21 cellular contexts compared by ENCODE assay signal in the genomic region with DNA sequence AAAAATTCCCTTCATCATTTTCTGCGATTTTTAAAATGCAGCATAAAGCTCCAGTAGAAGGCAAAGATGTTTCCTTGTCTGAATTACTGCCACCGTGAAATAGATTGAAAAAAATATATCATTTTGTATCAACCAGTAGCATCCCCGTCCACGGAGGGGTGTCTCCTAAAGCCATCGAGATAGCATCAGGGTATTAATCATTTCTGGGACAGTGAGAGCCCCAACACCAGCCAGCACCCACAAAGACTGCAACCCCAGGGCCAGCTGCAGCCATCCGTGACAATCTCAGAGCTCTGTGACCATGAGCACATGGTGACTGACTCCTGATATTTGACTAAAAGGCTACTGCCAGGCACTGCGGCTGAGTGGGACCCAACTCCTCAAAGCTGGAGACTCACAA.
A peak's percentile ranks its signal among the peaks of the same experiment; 100 is the strongest.
DNase-seq lines count a peak whose midpoint lies in the region; ATAC-seq, FAIRE-seq and TF ChIP-seq lines count a peak whose summit lies in the region.
"Had no signal": no experiment of that assay in that cellular context is flagged by ENCODE, and none has a peak within 500 bp of the region (broad histone marks: within the 10 kb centered on the region; RNA-seq: fewer than 3 reads in every experiment).

No MANE protein-coding gene starts in this region.

- no peaks in the 10 kb centered on the region for H3K79me1 ChIP-seq in H1 (ENCODE audit: low read depth, low read length)

- H3K4me2 ChIP-seq in SK-N-SH, result no peak overlapping the region
- no peak overlapping the region for H3K4me2 ChIP-seq in H1 (ENCODE audit: insufficient read depth in 1 of 2, low read depth in 2 of 2, low read length in 2 of 2)
- H3K4me2 ChIP-seq: A549; BLaER1 treated with 17β-estradiol and CSF1 and Interleukin-3, amounts not matched to agents 10 nM and 100 nM had no signal

- no peak overlapping the region for H3K23ac ChIP-seq in H1 (ENCODE audit: insufficient read length)

- ATAC-seq in SK-N-SH treated with all-trans-retinoic acid at 6 μM for 48 hours (no peak), GM21447 (IDR thresholded peaks at IDR 0.05; ENCODE audit: unreplicated experiment) (no peak)
- ATAC-seq: CD8-positive, alpha-beta T cell; GM12878 had no signal

- TF ChIP-seq EP300 in SK-N-SH (IDR thresholded peaks at IDR 0.05; ENCODE audit: borderline replicate concordance in 1 of 2, low read depth in 1 of 2, low read length in 1 of 2) (peak in 1 of 2 experiments; percentile 36; a peak in 1 of 4 replicates), H1 (IDR thresholded peaks at IDR 0.05; ENCODE audit: borderline replicate concordance in 1 of 2, low read depth in 2 of 2, low read length in 2 of 2) (no peak)

- 0 out of 2 replicates have a peak, but pooled peaks cover 1% of the 10 kb centered on the region for H3K23me2 ChIP-seq in H1 (ENCODE audit: low read depth, low read length)

- H3K27me3 ChIP-seq in SK-N-SH (ENCODE audit: insufficient read depth) (no peaks in the 10 kb centered on the region; the same call in 1 of the 2 replicates), H1 (replicated peaks in 1 of 4; ENCODE audit: control insufficient read depth in 3 of 4, extremely low read depth in 1 of 4, insufficient read depth in 3 of 4, low read length in 3 of 4) (peaks cover 0 to 5% (median 1%) of the 10 kb centered on the region in 4 experiments; a peak in 3 of 7 replicates)
- H3K27me3 ChIP-seq: BLaER1 treated with 17β-estradiol and CSF1 and Interleukin-3, amounts not matched to agents 10 nM and 100 nM had no signal

- no peak for TF ChIP-seq POLR2A in H1 (IDR thresholded peaks at IDR 0.05; ENCODE audit: control extremely low read depth in 1 of 2, low read depth in 2 of 2, low read length in 2 of 2)

- H3K18ac ChIP-seq in H1 (ENCODE audit: extremely low read depth, low read length), result no peak overlapping the region

- H3F3A ChIP-seq in SK-N-SH (replicated peaks; ENCODE audit: insufficient read depth), result no peaks in the 10 kb centered on the region

- no peak overlapping the region for H2AFZ ChIP-seq in SK-N-SH (ENCODE audit: low read depth)
- no peak overlapping the region for H2AFZ ChIP-seq in H1 (ENCODE audit: low read length)

- H3K36me3 ChIP-seq in SK-N-SH (replicated peaks in 1 of 2; ENCODE audit: control insufficient read depth in 1 of 2, insufficient read depth in 2 of 2, low read length in 1 of 2) (no peaks in the 10 kb centered on the region), H1 (ENCODE audit: control insufficient read depth in 2 of 4, insufficient read depth in 4 of 4, low read length in 3 of 4) (no peaks in the 10 kb centered on the region)
- H3K36me3 ChIP-seq: BLaER1 treated with 17β-estradiol and CSF1 and Interleukin-3, amounts not matched to agents 10 nM and 100 nM had no signal

- FAIRE-seq in H1 (lab: Jason Lieb, UNC), result no peak
- FAIRE-seq: A549, D721Med, G401.6, GM12878, GM12892, GM18507 had no signal

- no peak overlapping the region for H3K4me3 ChIP-seq in SK-N-SH (ENCODE audit: low read depth in 2 of 2, low read length in 1 of 2)
- no peak overlapping the region for H3K4me3 ChIP-seq in H1 (ENCODE audit: extremely low read depth in 1 of 4, insufficient read depth in 2 of 4, low read depth in 3 of 4, low read length in 4 of 4)
- H3K4me3 ChIP-seq: A549; BLaER1 treated with 17β-estradiol and CSF1 and Interleukin-3, amounts not matched to agents 10 nM and 100 nM; GM12878 had no signal

- H3K4me1 ChIP-seq in SK-N-SH (ENCODE audit: control insufficient read depth in 1 of 2, insufficient read depth in 2 of 2, low read depth in 1 of 2, low read length in 1 of 2) (peaks cover 0 to 20% of the 10 kb centered on the region in 2 experiments; a peak in 2 of 4 replicates), H1 (replicated peaks in 1 of 4; ENCODE audit: control insufficient read depth in 3 of 4, insufficient read depth in 4 of 4, low read length in 3 of 4) (peaks cover 0 to 6% (median 0%) of the 10 kb centered on the region in 4 experiments; a peak in 3 of 7 replicates)
- H3K4me1 ChIP-seq: A549; BLaER1 treated with 17β-estradiol and CSF1 and Interleukin-3, amounts not matched to agents 10 nM and 100 nM had no signal

- H2BK12ac ChIP-seq in H1 (ENCODE audit: low read depth, low read length), result no peak overlapping the region

- H2BK5ac ChIP-seq in H1 (ENCODE audit: low read depth, low read length), result no peak overlapping the region

- H3K9me2 ChIP-seq in SK-N-SH, result no peaks in the 10 kb centered on the region

- no peak overlapping the region for H3K27ac ChIP-seq in SK-N-SH (ENCODE audit: low read depth in 2 of 2, low read length in 1 of 2)
- H3K27ac ChIP-seq in H1 (ENCODE audit: low read depth, low read length), result no peak overlapping the region
- H3K27ac ChIP-seq: 22Rv1; A549; BLaER1 treated with 17β-estradiol and CSF1 and Interleukin-3, amounts not matched to agents 10 nM and 100 nM; C4-2B had no signal

- TF ChIP-seq CTCF in SK-N-SH (IDR thresholded peaks at IDR 0.05), result no peak
- TF ChIP-seq CTCF in H1 (IDR thresholded peaks at IDR 0.05; ENCODE audit: control extremely low read depth in 1 of 3, insufficient read depth in 1 of 3, low read depth in 1 of 3, low read length in 3 of 3), result no peak
- TF ChIP-seq CTCF in GM10248 (IDR thresholded peaks at IDR 0.05; ENCODE audit: control extremely low read depth, extremely low read depth, low read depth, missing control alignments), result no peak

- 0 out of 2 replicates have a peak overlapping the region, but pooled peaks have one; percentile 34 for H2AK5ac ChIP-seq in H1 (ENCODE audit: low read depth, low read length)

- H2BK120ac ChIP-seq in H1 (replicated peaks; ENCODE audit: low read depth, low read length), result no peak overlapping the region

- POLR2A ChIA-PET in SK-N-SH (lab: Yijun Ruan, JAX), result no interaction called here
- POLR2A ChIA-PET in H1 (lab: Charles Lee; ENCODE audit: partially characterized antibody), result interaction anchor here (0.8 kb wide), 1 partner anchor 12 kb away, joined by 3 read pairs; no protein-coding TSS in a partner anchor
- POLR2A ChIA-PET in GM10248 (lab: Yijun Ruan, JAX), result no interaction called here

- H4K91ac ChIP-seq in H1 (replicated peaks; ENCODE audit: insufficient read length, low read length), result no peak overlapping the region

- no peak overlapping the region for H3K56ac ChIP-seq in H1 (replicated peaks; ENCODE audit: insufficient read length, low read depth, low read length)

- H3K79me2 ChIP-seq in SK-N-SH (ENCODE audit: insufficient read depth), result no peaks in the 10 kb centered on the region
- H3K79me2 ChIP-seq in H1 (ENCODE audit: control insufficient read depth in 1 of 2, insufficient read depth in 2 of 2, low read length in 2 of 2), result no peaks in the 10 kb centered on the region

- H3K9me3 ChIP-seq in SK-N-SH, result no peaks in the 10 kb centered on the region
- peaks cover 0 to 4% of the 10 kb centered on the region in 2 experiments; a peak in 3 of 4 replicates for H3K9me3 ChIP-seq in H1 (ENCODE audit: insufficient read depth in 2 of 2, low read depth in 1 of 2, low read length in 1 of 2)

- H4K5ac ChIP-seq in H1 (ENCODE audit: insufficient read length, low read depth, low read length), result no peak overlapping the region

- no peak overlapping the region for H3K14ac ChIP-seq in H1 (ENCODE audit: insufficient read length)

- TF ChIP-seq RAD21 in SK-N-SH (IDR thresholded peaks at IDR 0.05; ENCODE audit: low read length), result no peak
- TF ChIP-seq RAD21 in H1 (IDR thresholded peaks at IDR 0.05 in 1 of 2, conservative IDR thresholded peaks at IDR 0.05 in 1 of 2; ENCODE audit: low read depth in 2 of 2, low read length in 2 of 2), result no peak

- CTCF ChIA-PET in SK-N-SH (lab: Yijun Ruan, JAX) (interaction anchor here (0.8 to 3.4 kb wide), 7 partner anchors 10 to 400 kb away, joined by 3 to 20 read pairs (median 4); no protein-coding TSS in a partner anchor), H1 (lab: Charles Lee; ENCODE audit: partially characterized antibody) (interaction anchor here (0.6 to 3.1 kb wide), 10 partner anchors 11 to 107 kb away, joined by 3 to 10 read pairs (median 4); no protein-coding TSS in a partner anchor), GM10248 (lab: Yijun Ruan, JAX) (interaction anchor here (1.3 to 1.6 kb wide), 2 partner anchors 17 to 22 kb away, joined by 3 read pairs; no protein-coding TSS in a partner anchor)

- H4K20me1 ChIP-seq in SK-N-SH (ENCODE audit: insufficient read depth), result no peaks in the 10 kb centered on the region
- H4K20me1 ChIP-seq in H1 (replicated peaks in 1 of 2; ENCODE audit: control insufficient read depth in 1 of 2, insufficient read depth in 2 of 2, low read length in 2 of 2), result no peaks in the 10 kb centered on the region
- H4K20me1 ChIP-seq: BLaER1 treated with 17β-estradiol and CSF1 and Interleukin-3, amounts not matched to agents 10 nM and 100 nM had no signal

- no peak overlapping the region for H2BK15ac ChIP-seq in H1 (ENCODE audit: low read length)

- no peak for DNase-seq in SK-N-SH
- no peak for DNase-seq in H1 (ENCODE audit: low read depth in 1 of 2, low spot score in 2 of 2)
- no peak for DNase-seq in GM10248 (ENCODE audit: extremely low spot score)
- DNase-seq: AML-193; Caco-2; Calu3; CD4-positive, alpha-beta T cell; CD8-positive, alpha-beta T cell; DMS79 treated with DMSO at 0.1 percent for 48 hours; GF-D8 had no signal

- H3K9ac ChIP-seq in SK-N-SH (no peak overlapping the region), H1 (replicated peaks in 1 of 4; ENCODE audit: extremely low read depth in 1 of 4, low read depth in 3 of 4, low read length in 3 of 4) (no peak overlapping the region)
- H3K9ac ChIP-seq: BLaER1 treated with 17β-estradiol and CSF1 and Interleukin-3, amounts not matched to agents 10 nM and 100 nM had no signal

- WGBS in SK-N-SH (ENCODE audit: low lambda C conversion rate), result 39% methylated on average over 7 of the region's 7 CpGs
- WGBS in H1 (ENCODE audit: extremely low coverage in 1 of 2, insufficient coverage in 1 of 2, insufficient read length in 1 of 2, insufficient replicate concordance in 2 of 2, low coverage in 1 of 2, low lambda C conversion rate in 2 of 2, missing lambda C conversion rate in 1 of 2), 2 experiments, result 87% methylated on average over 7 of the region's 7 CpGs; no CpG with 5 or more reads in 1 of the 2 experiments

- peak overlapping the region; percentile 57; the same call in 1 of the 2 replicates for H4K8ac ChIP-seq in H1 (ENCODE audit: extremely low read depth, insufficient read depth, low read length)

- no peak overlapping the region for H2BK20ac ChIP-seq in H1 (ENCODE audit: low read length)

- H3K4ac ChIP-seq in H1 (replicated peaks; ENCODE audit: insufficient read length, low read depth, low read length), result no peak overlapping the region

TF ChIP-seq in SK-N-SH treated with all-trans-retinoic acid at 6 μM for 48 hours, 23 proteins besides CTCF, POLR2A, EP300 and RAD21:
- TF ChIP-seq TOX (CRISPR knock-in tag; IDR thresholded peaks at IDR 0.05; ENCODE audit: borderline replicate concordance) (no peak), BACH2 (CRISPR knock-in tag; IDR thresholded peaks at IDR 0.05; ENCODE audit: borderline replicate concordance) (no peak), TCF4 (CRISPR knock-in tag; IDR thresholded peaks at IDR 0.05; ENCODE audit: borderline replicate concordance) (no peak), ISL1 (CRISPR knock-in tag; IDR thresholded peaks at IDR 0.05) (no peak)

TF ChIP-seq in H1, 55 proteins besides CTCF, POLR2A, EP300 and RAD21 (continues in another document):
- TF ChIP-seq YY1 (IDR thresholded peaks at IDR 0.05; ENCODE audit: low read depth, low read length), result no peak
- no peak for TF ChIP-seq KDM4A (IDR thresholded peaks at IDR 0.05; ENCODE audit: low read depth, low read length, severe bottlenecking)
- no peak for TF ChIP-seq CTBP2 (IDR thresholded peaks at IDR 0.05; ENCODE audit: borderline replicate concordance, insufficient read depth, insufficient read length, low read length)
